Comparison of ENCODE assay signal across 23 cellular contexts in genomic region chr3:45103334-45103733, GRCh38. TPM values are rescaled to one million over a fixed set of nuclear protein-coding genes. Genes with fewer than 3 reads are reported as not detected.
A peak's percentile ranks its signal among the peaks of the same experiment; 100 is the strongest.
DNase-seq lines count a peak whose midpoint lies in the region; ATAC-seq and TF ChIP-seq lines count a peak whose summit lies in the region.
"Had no signal": no experiment of that assay in that cellular context is flagged by ENCODE, and none has a peak within 500 bp of the region (broad histone marks: within the 10 kb centered on the region; RNA-seq: fewer than 3 reads in every experiment).

No MANE protein-coding gene starts in this region.

- H3K27ac Mint-ChIP-seq in CD8-positive, alpha-beta memory T cell, result no peak overlapping the region
- peak overlapping the region; percentile 47 for H3K27ac Mint-ChIP-seq in neural progenitor cell
- H3K27ac Mint-ChIP-seq in naive thymus-derived CD8-positive, alpha-beta T cell, result peak overlapping the region in 2 of 10 donors; percentile 21 to 44
- H3K27ac Mint-ChIP-seq: CD8-positive, alpha-beta T cell had no signal

- POLR2A ChIA-PET in CD8-positive, alpha-beta memory T cell (lab: Charles Lee), result no interaction called here
- POLR2A ChIA-PET in naive thymus-derived CD8-positive, alpha-beta T cell (lab: Charles Lee), result no interaction called here

- no peaks in the 10 kb centered on the region for H3F3A ChIP-seq in neural progenitor cell (ENCODE audit: low read depth)

- no peak overlapping the region for H3K4me3 ChIP-seq in CD8-positive, alpha-beta memory T cell (ENCODE audit: low read length)
- H3K4me3 ChIP-seq in Karpas-422 (ENCODE audit: low read length) (no peak overlapping the region), colonic mucosa (no peak overlapping the region), neural progenitor cell (no peak overlapping the region)
- H3K4me3 ChIP-seq: BLaER1 treated with 17β-estradiol and CSF1 and Interleukin-3, amounts not matched to agents 10 nM and 100 nM; SJCRH30 had no signal

- H2AFZ ChIP-seq in Karpas-422 (ENCODE audit: low read length), result no peak overlapping the region
- no peak overlapping the region for H2AFZ ChIP-seq in neural progenitor cell (replicated peaks)

- H3K4me2 ChIP-seq in Karpas-422 (ENCODE audit: low read depth, low read length, poor library complexity, severe bottlenecking) (peak overlapping the region; percentile 45), neural progenitor cell (no peak overlapping the region)
- H3K4me2 ChIP-seq: BLaER1 treated with 17β-estradiol and CSF1 and Interleukin-3, amounts not matched to agents 10 nM and 100 nM had no signal

- peaks cover 0 to 2% (median 0%) of the 10 kb centered on the region in 3 donors for H3K36me3 Mint-ChIP-seq in CD8-positive, alpha-beta memory T cell
- peaks cover 1% of the 10 kb centered on the region for H3K36me3 Mint-ChIP-seq in neural progenitor cell
- peaks cover 0 to 3% (median 2%) of the 10 kb centered on the region in 3 donors for H3K36me3 Mint-ChIP-seq in naive thymus-derived CD8-positive, alpha-beta T cell
- H3K36me3 Mint-ChIP-seq: CD8-positive, alpha-beta T cell had no signal

- intact Hi-C loops in colonic mucosa (cut with DNase I), result no loop called here

- peak overlapping the region; percentile 51 for H3K27ac ChIP-seq in CD8-positive, alpha-beta memory T cell (ENCODE audit: low read depth, low read length)
- H3K27ac ChIP-seq in Karpas-422 (ENCODE audit: low read length) (no peak overlapping the region), colonic mucosa (peak overlapping the region; percentile 35), neural progenitor cell (no peak overlapping the region)
- H3K27ac ChIP-seq: BLaER1 treated with 17β-estradiol and CSF1 and Interleukin-3, amounts not matched to agents 10 nM and 100 nM; SJCRH30 had no signal

- no peak for TF ChIP-seq CTCF in colonic mucosa (IDR thresholded peaks at IDR 0.05)
- TF ChIP-seq CTCF in neural progenitor cell (IDR thresholded peaks at IDR 0.05), result no peak

- H3K4me1 Mint-ChIP-seq in CD8-positive, alpha-beta memory T cell, result peaks cover 40 to 48% (median 44%) of the 10 kb centered on the region in 3 donors
- peaks cover 8% of the 10 kb centered on the region for H3K4me1 Mint-ChIP-seq in neural progenitor cell
- peaks cover 18 to 54% (median 50%) of the 10 kb centered on the region in 4 donors for H3K4me1 Mint-ChIP-seq in naive thymus-derived CD8-positive, alpha-beta T cell

- DNase-seq in CD8-positive, alpha-beta memory T cell, result no peak
- DNase-seq in Karpas-422 (no peak), colonic mucosa (no peak), neural progenitor cell (ENCODE audit: low spot score) (no peak)
- no peak for DNase-seq in naive thymus-derived CD8-positive, alpha-beta T cell
- DNase-seq: ACHN; Calu3; CD8-positive, alpha-beta T cell; DMS153; GOT3; MM.1S; NCI-H1048; NCI-H1417 treated with DMSO at 0.1 percent for 48 hours; NCI-H187; NCI-H446; NCI-H526; OCI-M1; SJCRH30 had no signal

- no peaks in the 10 kb centered on the region for H3K9me2 ChIP-seq in Karpas-422 (replicated peaks; ENCODE audit: insufficient read depth, low read length)

- H3K9me3 Mint-ChIP-seq in CD8-positive, alpha-beta memory T cell, result no peaks in the 10 kb centered on the region
- H3K9me3 Mint-ChIP-seq in neural progenitor cell, result peaks cover 2% of the 10 kb centered on the region
- no peaks in the 10 kb centered on the region for H3K9me3 Mint-ChIP-seq in naive thymus-derived CD8-positive, alpha-beta T cell
- H3K9me3 Mint-ChIP-seq: CD8-positive, alpha-beta T cell had no signal

- H3K79me2 ChIP-seq in Karpas-422 (ENCODE audit: low read length) (no peaks in the 10 kb centered on the region), neural progenitor cell (ENCODE audit: low read depth) (no peaks in the 10 kb centered on the region)

- no peaks in the 10 kb centered on the region for H3K36me3 ChIP-seq in CD8-positive, alpha-beta memory T cell (ENCODE audit: insufficient read depth, low read length)
- H3K36me3 ChIP-seq in Karpas-422 (ENCODE audit: insufficient read depth, low read length), result no peaks in the 10 kb centered on the region
- H3K36me3 ChIP-seq in colonic mucosa, result no peaks in the 10 kb centered on the region
- H3K36me3 ChIP-seq in neural progenitor cell, result no peaks in the 10 kb centered on the region
- H3K36me3 ChIP-seq: SJCRH30 had no signal

- H3K4me3 Mint-ChIP-seq in CD8-positive, alpha-beta memory T cell, result peak overlapping the region in 1 of 7 donors; percentile 44
- H3K4me3 Mint-ChIP-seq in neural progenitor cell, result no peak overlapping the region
- H3K4me3 Mint-ChIP-seq in naive thymus-derived CD8-positive, alpha-beta T cell, result no peak overlapping the region
- H3K4me3 Mint-ChIP-seq: CD8-positive, alpha-beta T cell had no signal

- H3K9ac ChIP-seq in Karpas-422 (ENCODE audit: low read length) (no peak overlapping the region), colonic mucosa (ENCODE audit: low read depth in 2 of 2, low read length in 2 of 2) (no peak overlapping the region), neural progenitor cell (no peak overlapping the region)
- H3K9ac ChIP-seq: BLaER1 treated with 17β-estradiol and CSF1 and Interleukin-3, amounts not matched to agents 10 nM and 100 nM had no signal

- H3K9me3 ChIP-seq in CD8-positive, alpha-beta memory T cell (ENCODE audit: low read length), result no peaks in the 10 kb centered on the region
- no peaks in the 10 kb centered on the region for H3K9me3 ChIP-seq in Karpas-422 (ENCODE audit: low read length)
- H3K9me3 ChIP-seq in colonic mucosa, result no peaks in the 10 kb centered on the region
- no peaks in the 10 kb centered on the region for H3K9me3 ChIP-seq in neural progenitor cell (ENCODE audit: low read depth)
- H3K9me3 ChIP-seq: SJCRH30 had no signal

- peaks cover 38 to 43% of the 10 kb centered on the region in 2 donors for H3K27me3 Mint-ChIP-seq in CD8-positive, alpha-beta memory T cell
- peaks cover 4% of the 10 kb centered on the region for H3K27me3 Mint-ChIP-seq in neural progenitor cell (ENCODE audit: insufficient read depth, low read depth)
- H3K27me3 Mint-ChIP-seq in naive thymus-derived CD8-positive, alpha-beta T cell, result peaks cover 28 to 45% (median 34%) of the 10 kb centered on the region in 5 donors

- H3K4me1 ChIP-seq in CD8-positive, alpha-beta memory T cell (ENCODE audit: insufficient read depth, low read length), result peaks cover 50% of the 10 kb centered on the region
- H3K4me1 ChIP-seq in Karpas-422 (ENCODE audit: low read length), result peaks cover 23% of the 10 kb centered on the region
- no peaks in the 10 kb centered on the region for H3K4me1 ChIP-seq in colonic mucosa
- no peaks in the 10 kb centered on the region for H3K4me1 ChIP-seq in neural progenitor cell

- peaks cover 7% of the 10 kb centered on the region for H3K27me3 ChIP-seq in CD8-positive, alpha-beta memory T cell (ENCODE audit: insufficient read depth, low read length, poor library complexity, severe bottlenecking)
- H3K27me3 ChIP-seq in Karpas-422 (ENCODE audit: low read length) (no peaks in the 10 kb centered on the region), colonic mucosa (no peaks in the 10 kb centered on the region), neural progenitor cell (no peaks in the 10 kb centered on the region)
- H3K27me3 ChIP-seq: SJCRH30 had no signal

- H4K20me1 ChIP-seq in Karpas-422 (ENCODE audit: insufficient read depth, low read depth, low read length), result no peaks in the 10 kb centered on the region
- H4K20me1 ChIP-seq in neural progenitor cell (ENCODE audit: low read depth), result no peaks in the 10 kb centered on the region

- ATAC-seq in naive thymus-derived CD8-positive, alpha-beta T cell, result no peak
- ATAC-seq in HG02884 (IDR thresholded peaks at IDR 0.05; ENCODE audit: unreplicated experiment) (no peak), GM18909 (IDR thresholded peaks at IDR 0.05; ENCODE audit: poor library complexity, unreplicated experiment) (no peak)
- ATAC-seq: CD8-positive, alpha-beta T cell; HCT116 had no signal

- CTCF ChIA-PET in CD8-positive, alpha-beta memory T cell (lab: Charles Lee), result no interaction called here

RNA-seq across cellular contexts. Expression of gene CDCP1, which starts 42.8 kb away (rescaled TPM):
- under 1 TPM; 0.71 to 0.96 TPM for total RNA-seq in CD8-positive, alpha-beta memory T cell
- polyA plus RNA-seq in CD8-positive, alpha-beta memory T cell, result not detected
- total RNA-seq in Karpas-422 (2014; rRNA removed; shearing (Covaris generic); ENCODE audit: low replicate concordance), result not detected in 2 replicates
- total RNA-seq in colonic mucosa, result 100 to 1,000 TPM in 1 of 2 donors, 10 to 100 TPM in 1; 84.5 to 107 TPM
- total RNA-seq in neural progenitor cell (ENCODE audit: low replicate concordance), result 0.12 and 0.24 TPM in 2 replicates
- not detected for total RNA-seq in naive thymus-derived CD8-positive, alpha-beta T cell
- polyA plus RNA-seq in naive thymus-derived CD8-positive, alpha-beta T cell, result under 1 TPM in 1 of 3 donors, not detected in 2; 0.07 TPM
- total RNA-seq: CD8-positive, alpha-beta T cell; G401; SJCRH30 had no signal

Comparison
In these comparisons a context has a peak if more than half of its experiments do, and no peak if none do; other contexts are left out.
1. H3K27ac ChIP-seq: peak in CD8-positive, alpha-beta memory T cell (single experiment) and colonic mucosa (single experiment); none in Karpas-422 (single experiment) and neural progenitor cell (single experiment).
2. RNA of gene CDCP1, which starts 42.8 kb away (total RNA-seq): 84.5 to 107 TPM in colonic mucosa; 0.71 to 0.96 TPM in CD8-positive, alpha-beta memory T cell, 0.12 to 0.24 TPM in neural progenitor cell, not detected in naive thymus-derived CD8-positive, alpha-beta T cell and not detected in Karpas-422; every median in the first group is over 10 times any median in the second.